In genomic region chr2:71226965-71227560, GRCh38 we compare ENCODE assay signal across 8 cellular contexts.
DNase-seq lines count a peak whose midpoint lies in the region; TF ChIP-seq lines count a peak whose summit lies in the region.

Gene PAIP2B (minus strand): TSS chr2:71227103. CDS start chr2:71202589, 24,514 bp downstream.

- peaks cover 5% of the 10 kb centered on the region; the same call in 1 of the 2 replicates for H3K4me1 ChIP-seq in HEK293 (ENCODE audit: control insufficient read depth, insufficient read depth, low read length)

- DNase-seq in GDM1 (lab: John Stamatoyannopoulos, UW), result peak; percentile 99
- DNase-seq in MV-4-11 (lab: John Stamatoyannopoulos, UW), result peak; percentile 100
- DNase-seq in SK-N-MC (ENCODE audit: low read depth, low spot score), result peak; percentile 98
- DNase-seq in globus pallidus (ENCODE audit: low spot score), result peak; percentile 100
- peak; percentile 98 for DNase-seq in non-pigmented ciliary epithelial cell (ENCODE audit: low read depth)
- peak; percentile 100 for DNase-seq in superior temporal gyrus (ENCODE audit: extremely low spot score)

- peak within 1 kb of the TSS; percentile 73 for H3K9ac ChIP-seq in SK-N-MC (ENCODE audit: insufficient read length)

- no peaks in the 10 kb centered on the region for H3K36me3 Mint-ChIP-seq in activated naive CD4-positive, alpha-beta T cell treated with anti-CD3 and anti-CD28 coated beads, Interleukin-2, amount 50 U/mL, for 24 hours

- peak within 1 kb of the TSS; percentile 93 for H3K27ac Mint-ChIP-seq in activated naive CD4-positive, alpha-beta T cell treated with anti-CD3 and anti-CD28 coated beads, Interleukin-2, amount 50 U/mL, for 24 hours

- no peaks in the 10 kb centered on the region for H3K9me3 ChIP-seq in HEK293 (ENCODE audit: control insufficient read depth, insufficient read depth, low read depth, low read length)
- H3K9me3 ChIP-seq in SK-N-MC (ENCODE audit: low read depth, low read length), result no peaks in the 10 kb centered on the region

- CTCF ChIA-PET in HEK293 (lab: Yijun Ruan, JAX), result interaction anchor here (0.6 to 1.2 kb wide), 7 partner anchors 9 to 234 kb away, joined by 3 to 4 read pairs (median 3); no protein-coding TSS in a partner anchor

- H3K27ac ChIP-seq in HEK293 (ENCODE audit: extremely low read depth, low read depth, low read length) (peak within 1 kb of the TSS; percentile 64), SK-N-MC (no peak within 1 kb of the TSS)

- peaks cover 27% of the 10 kb centered on the region for H3K4me1 Mint-ChIP-seq in activated naive CD4-positive, alpha-beta T cell treated with anti-CD3 and anti-CD28 coated beads, Interleukin-2, amount 50 U/mL, for 24 hours

- POLR2A ChIA-PET in HEK293 (lab: Yijun Ruan, JAX), result interaction anchor here (0.5 to 2.5 kb wide), 10 partner anchors 9 to 279 kb away, joined by 3 to 25 read pairs (median 4); partner anchors contain the start of genes MPHOSPH10 and ZNF638

- H3K4me3 Mint-ChIP-seq in activated naive CD4-positive, alpha-beta T cell treated with anti-CD3 and anti-CD28 coated beads, Interleukin-2, amount 50 U/mL, for 24 hours, result peak within 1 kb of the TSS; percentile 96

- no peak; the same call in 1 of the 2 replicates for TF ChIP-seq CTCF in HEK293 (tag by site-specific recombination; IDR thresholded peaks at IDR 0.05)

- H3K4me3 ChIP-seq in HEK293 (ENCODE audit: low read depth, low read length), result peak within 1 kb of the TSS; percentile 61
- peak within 1 kb of the TSS; percentile 89 for H3K4me3 ChIP-seq in SK-N-MC

- H3K36me3 ChIP-seq in HEK293 (ENCODE audit: control insufficient read depth in 2 of 2, insufficient read depth in 1 of 2, low read length in 2 of 2) (peaks cover 0 to under 1% of the 10 kb centered on the region in 2 experiments; a peak in 1 of 3 replicates), SK-N-MC (ENCODE audit: insufficient read depth, low read length) (no peaks in the 10 kb centered on the region)

- H3K27me3 Mint-ChIP-seq in activated naive CD4-positive, alpha-beta T cell treated with anti-CD3 and anti-CD28 coated beads, Interleukin-2, amount 50 U/mL, for 24 hours, result peaks cover 4% of the 10 kb centered on the region

- no peaks in the 10 kb centered on the region for H3K9me3 Mint-ChIP-seq in activated naive CD4-positive, alpha-beta T cell treated with anti-CD3 and anti-CD28 coated beads, Interleukin-2, amount 50 U/mL, for 24 hours

TF ChIP-seq in HEK293, 187 proteins besides CTCF, POLR2A, EP300 and RAD21 (continues in another document):
- TF ChIP-seq KLF17 (tag by site-specific recombination; IDR thresholded peaks at IDR 0.05) (peak; percentile 4; the same call in 1 of the 2 replicates), ZBTB48 (tag by site-specific recombination; IDR thresholded peaks at IDR 0.05) (no peak), ZBTB20 (tag by site-specific recombination; IDR thresholded peaks at IDR 0.05) (no peak), OSR2 (tag by site-specific recombination; IDR thresholded peaks at IDR 0.05) (peak; percentile 61; the same call in 1 of the 2 replicates), TCF7L2 (IDR thresholded peaks at IDR 0.05; ENCODE audit: borderline replicate concordance, low read depth, low read length) (peak; percentile 75; the same call in 1 of the 2 replicates), ZBTB17 (tag by site-specific recombination; IDR thresholded peaks at IDR 0.05) (peak; percentile 81), SP2 (tag by site-specific recombination; IDR thresholded peaks at IDR 0.05) (peak; percentile 97), SCRT1 (tag by site-specific recombination; IDR thresholded peaks at IDR 0.05; ENCODE audit: borderline replicate concordance) (no peak), SP7 (tag by site-specific recombination; IDR thresholded peaks at IDR 0.05) (0 out of 2 replicates have a peak, but pooled peaks have one; percentile 22), IKZF3 (tag by site-specific recombination; IDR thresholded peaks at IDR 0.05) (peak; percentile 43; the same call in 1 of the 2 replicates), ELK4 (IDR thresholded peaks at IDR 0.05; ENCODE audit: borderline replicate concordance, low read depth, low read length) (no peak), ZNF10 (tag by site-specific recombination; IDR thresholded peaks at IDR 0.05) (0 out of 2 replicates have a peak, but pooled peaks have one; percentile 51), ZNF248 (tag by site-specific recombination; IDR thresholded peaks at IDR 0.05) (no peak), GLIS2 (tag by site-specific recombination; IDR thresholded peaks at IDR 0.05) (peak; percentile 58), HIC1 (tag by site-specific recombination; IDR thresholded peaks at IDR 0.05) (no peak), ZNF549 (tag by site-specific recombination; IDR thresholded peaks at IDR 0.05) (no peak), ZXDB (tag by site-specific recombination; IDR thresholded peaks at IDR 0.05) (no peak), ZBTB8A (tag by site-specific recombination; IDR thresholded peaks at IDR 0.05) (0 out of 2 replicates have a peak, but pooled peaks have one; percentile 57), FEZF1 (tag by site-specific recombination; IDR thresholded peaks at IDR 0.05) (0 out of 2 replicates have a peak, but pooled peaks have one; percentile 21), INSM2 (tag by site-specific recombination; IDR thresholded peaks at IDR 0.05) (no peak), ZFHX2 (tag by site-specific recombination; conservative IDR thresholded peaks at IDR 0.05) (peak; percentile 44), KLF10 (tag by site-specific recombination; IDR thresholded peaks at IDR 0.05) (0 out of 2 replicates have a peak, but pooled peaks have one; percentile 35), SP3 (tag by site-specific recombination; IDR thresholded peaks at IDR 0.05) (peak; percentile 93)
- TF ChIP-seq, protein P1, sequence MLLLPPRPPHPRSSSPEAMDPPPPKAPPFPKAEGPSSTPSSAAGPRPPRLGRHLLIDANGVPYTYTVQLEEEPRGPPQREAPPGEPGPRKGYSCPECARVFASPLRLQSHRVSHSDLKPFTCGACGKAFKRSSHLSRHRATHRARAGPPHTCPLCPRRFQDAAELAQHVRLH (tag by site-specific recombination; IDR thresholded peaks at IDR 0.05), result no peak
- TF ChIP-seq, protein P2, sequence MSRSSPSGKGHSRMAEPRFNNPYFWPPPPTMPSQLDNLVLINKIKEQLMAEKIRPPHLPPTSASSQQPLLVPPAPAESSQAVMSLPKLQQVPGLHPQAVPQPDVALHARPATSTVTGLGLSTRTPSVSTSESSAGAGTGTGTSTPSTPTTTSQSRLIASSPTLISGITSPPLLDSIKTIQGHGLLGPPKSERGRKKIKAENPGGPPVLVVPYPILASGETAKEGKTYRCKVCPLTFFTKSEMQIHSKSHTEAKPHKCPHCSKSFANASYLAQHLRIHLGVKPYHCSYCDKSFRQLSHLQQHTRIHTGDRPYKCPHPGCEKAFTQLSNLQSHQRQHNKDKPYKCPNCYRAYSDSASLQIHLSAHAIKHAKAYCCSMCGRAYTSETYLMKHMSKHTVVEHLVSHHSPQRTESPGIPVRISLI (tag by site-specific recombination; IDR thresholded peaks at IDR 0.05), result peak; percentile 98
